ENCODE assay signal across 1 cellular context in genomic region chr1:184052194-184052559, GRCh38.
TF ChIP-seq lines count a peak whose summit lies in the region.

No MANE protein-coding gene starts in this region.

TF ChIP-seq in SK-N-SH treated with all-trans-retinoic acid at 6 μM for 48 hours, 23 proteins besides CTCF, POLR2A, EP300 and RAD21 (continued from another document):
- TF ChIP-seq PATZ1 (CRISPR knock-in tag; IDR thresholded peaks at IDR 0.05; ENCODE audit: borderline replicate concordance) = no peak
- TF ChIP-seq GLIS3 (CRISPR knock-in tag; IDR thresholded peaks at IDR 0.05) = no peak
- TF ChIP-seq ZC3H10 (CRISPR knock-in tag; IDR thresholded peaks at IDR 0.05) = no peak
- no peak for TF ChIP-seq ZFP30 (CRISPR knock-in tag; IDR thresholded peaks at IDR 0.05)
- TF ChIP-seq SNAI2 (CRISPR knock-in tag; IDR thresholded peaks at IDR 0.05) = no peak
- TF ChIP-seq ZFP3 (CRISPR knock-in tag; IDR thresholded peaks at IDR 0.05) = no peak
- no peak for TF ChIP-seq OSR1 (CRISPR knock-in tag; IDR thresholded peaks at IDR 0.05)
- TF ChIP-seq CREB5 (CRISPR knock-in tag; IDR thresholded peaks at IDR 0.05; ENCODE audit: low read depth) = no peak
TF ChIP-seq in SK-N-SH treated with all-trans-retinoic acid at 6 μM for 48 hours: peak in this region for 0.
